Comparison of ENCODE assay signal across 8 cellular contexts in genomic region chr7:91264924-91265681, GRCh38. TPM values are rescaled to one million over a fixed set of nuclear protein-coding genes. Genes with fewer than 3 reads are reported as not detected.
DNase-seq lines count a peak whose midpoint lies in the region; ATAC-seq and TF ChIP-seq lines count a peak whose summit lies in the region.

No MANE protein-coding gene starts in this region.

- DNase-seq in DMS153 (lab: John Stamatoyannopoulos, UW), result peak; percentile 53
- peak; percentile 18 for DNase-seq in NCI-H82 treated with DMSO at 0.1 percent for 48 hours (lab: John Stamatoyannopoulos, UW; ENCODE audit: unreplicated experiment)
- DNase-seq in sigmoid colon, result peak; percentile 77
- DNase-seq in NCI-H1048 (lab: John Stamatoyannopoulos, UW), result no peak

- H3K4me1 ChIP-seq in sigmoid colon, result peaks cover 0 to 39% (median 27%) of the 10 kb centered on the region in 4 donors

- H3K4me3 Mint-ChIP-seq in brain, result peak overlapping the region; percentile 84 to 96 (median 92)

- H3K27me3 ChIP-seq in sigmoid colon, result no peaks in the 10 kb centered on the region

- WGBS in sigmoid colon, 2 donors, result 1% methylated on average over 78 of the region's 78 CpGs

- H3K9me3 ChIP-seq in iPS-18c (ENCODE audit: control insufficient read depth, insufficient read depth, low read length), result no peaks in the 10 kb centered on the region
- no peaks in the 10 kb centered on the region for H3K9me3 ChIP-seq in sigmoid colon

- peaks cover 20% of the 10 kb centered on the region for H3K36me3 Mint-ChIP-seq in brain

- ATAC-seq in GM19452 (IDR thresholded peaks at IDR 0.05; ENCODE audit: unreplicated experiment), result peak; percentile 32
- peak; percentile 36 for ATAC-seq in HG03442 (IDR thresholded peaks at IDR 0.05; ENCODE audit: unreplicated experiment)

- TF ChIP-seq CTCF in brain (conservative IDR thresholded peaks at IDR 0.05) (no peak), sigmoid colon (IDR thresholded peaks at IDR 0.05) (no peak)

- TF ChIP-seq EP300 in sigmoid colon (IDR thresholded peaks at IDR 0.05), result no peak

- H3K27me3 Mint-ChIP-seq in brain, result peaks cover 40% of the 10 kb centered on the region

- peaks cover 47% of the 10 kb centered on the region for H3K4me1 Mint-ChIP-seq in brain

- peak overlapping the region; percentile 93 to 97 (median 96) for H3K27ac Mint-ChIP-seq in brain

- no peak for TF ChIP-seq POLR2A in sigmoid colon (IDR thresholded peaks at IDR 0.05)

- H3K27ac ChIP-seq in sigmoid colon, result peak overlapping the region; percentile 89 to 98 (median 97)

- intact Hi-C loops in sigmoid colon (cut with DNase I), result loop anchor here (2.0 to 10.0 kb wide), 6 partner anchors 180 to 1182 kb away; partner anchors contain the start of genes GATAD1 and GTPBP10

- H3K4me3 ChIP-seq in iPS-18c (ENCODE audit: insufficient read depth, low read depth, low read length), result peak overlapping the region; percentile 69
- peak overlapping the region; percentile 60 to 88 (median 75) for H3K4me3 ChIP-seq in sigmoid colon

- H3K36me3 ChIP-seq in sigmoid colon, result no peaks in the 10 kb centered on the region

- peaks cover 0 to 6% (median 3%) of the 10 kb centered on the region in 5 experiments for H3K9me3 Mint-ChIP-seq in brain

RNA-seq across cellular contexts. Expression of gene FZD1, which starts 0.9 kb away (rescaled TPM):
- 14.4 TPM for polyA plus RNA-seq in brain (ENCODE audit: insufficient read depth, low read depth, low replicate concordance)
- total RNA-seq in sigmoid colon, result 10 to 100 TPM; 14.5 to 20.5 (median 16.8) TPM
- polyA plus RNA-seq in sigmoid colon, result 1 to 10 TPM; 1.2 to 3.4 (median 1.8) TPM
